In genomic region chr19:49766007-49766937, GRCh38 we compare ENCODE assay signal across 8 cellular contexts. TPM values are rescaled to one million over a fixed set of nuclear protein-coding genes. Genes with fewer than 3 reads are reported as not detected.
A peak's percentile ranks its signal among the peaks of the same experiment; 100 is the strongest.
DNase-seq lines count a peak whose midpoint lies in the region; ATAC-seq and TF ChIP-seq lines count a peak whose summit lies in the region.

No MANE protein-coding gene starts in this region.

- peaks cover 11 to 16% of the 10 kb centered on the region in 2 donors for H3K4me1 ChIP-seq in naive thymus-derived CD4-positive, alpha-beta T cell (ENCODE audit: control insufficient read depth in 2 of 2, insufficient read depth in 2 of 2, low read length in 2 of 2)

- H3K9me3 Mint-ChIP-seq in activated T-helper 2 cell treated with anti-CD3 and anti-CD28 coated beads, Interferon-gamma antibody, Interleukin-2, Interleukin-4, amounts not matched to agents 10 μg/mL and 5 μg/mL and 100 μg/mL, durations not matched to agents 14 hours and 24 hours and 36 hours = no peaks in the 10 kb centered on the region
- H3K9me3 Mint-ChIP-seq in naive thymus-derived CD4-positive, alpha-beta T cell = peaks cover 0 to 2% (median 0%) of the 10 kb centered on the region in 11 donors
- H3K9me3 Mint-ChIP-seq in stimulated activated memory B cell treated with anti-CD40 and anti-IgM and Interleukin-4, amounts not matched to agents 10 μg/mL and 1 μg/mL and 100 μg/mL, for 72 hours = no peaks in the 10 kb centered on the region

- peak overlapping the region; percentile 91 for H3K4me3 Mint-ChIP-seq in activated T-helper 2 cell treated with anti-CD3 and anti-CD28 coated beads, Interferon-gamma antibody, Interleukin-2, Interleukin-4, amounts not matched to agents 10 μg/mL and 5 μg/mL and 100 μg/mL, durations not matched to agents 14 hours and 24 hours and 36 hours (ENCODE audit: low read depth)
- H3K4me3 Mint-ChIP-seq in naive thymus-derived CD4-positive, alpha-beta T cell = peak overlapping the region; percentile 89 to 98 (median 96)
- peak overlapping the region; percentile 88 for H3K4me3 Mint-ChIP-seq in stimulated activated memory B cell treated with anti-CD40 and anti-IgM and Interleukin-4, amounts not matched to agents 10 μg/mL and 1 μg/mL and 100 μg/mL, for 72 hours

- no peaks in the 10 kb centered on the region for H3K27me3 Mint-ChIP-seq in activated T-helper 2 cell treated with anti-CD3 and anti-CD28 coated beads, Interferon-gamma antibody, Interleukin-2, Interleukin-4, amounts not matched to agents 10 μg/mL and 5 μg/mL and 100 μg/mL, durations not matched to agents 14 hours and 24 hours and 36 hours (ENCODE audit: low read depth)
- H3K27me3 Mint-ChIP-seq in naive thymus-derived CD4-positive, alpha-beta T cell = no peaks in the 10 kb centered on the region
- H3K27me3 Mint-ChIP-seq in stimulated activated memory B cell treated with anti-CD40 and anti-IgM and Interleukin-4, amounts not matched to agents 10 μg/mL and 1 μg/mL and 100 μg/mL, for 72 hours = no peaks in the 10 kb centered on the region

- H3K36me3 Mint-ChIP-seq in activated T-helper 2 cell treated with anti-CD3 and anti-CD28 coated beads, Interferon-gamma antibody, Interleukin-2, Interleukin-4, amounts not matched to agents 10 μg/mL and 5 μg/mL and 100 μg/mL, durations not matched to agents 14 hours and 24 hours and 36 hours (ENCODE audit: low read depth) = peaks cover 6% of the 10 kb centered on the region
- peaks cover 0 to 7% (median 3%) of the 10 kb centered on the region in 5 donors for H3K36me3 Mint-ChIP-seq in naive thymus-derived CD4-positive, alpha-beta T cell
- peaks cover 11% of the 10 kb centered on the region for H3K36me3 Mint-ChIP-seq in stimulated activated memory B cell treated with anti-CD40 and anti-IgM and Interleukin-4, amounts not matched to agents 10 μg/mL and 1 μg/mL and 100 μg/mL, for 72 hours

- peak; percentile 92 for ATAC-seq in naive thymus-derived CD4-positive, alpha-beta T cell
- peak; percentile 96 for ATAC-seq in stimulated activated memory B cell treated with anti-CD40 and anti-IgM and Interleukin-4, amounts not matched to agents 10 μg/mL and 1 μg/mL and 100 μg/mL, for 72 hours

- peak overlapping the region; percentile 89 for H3K27ac Mint-ChIP-seq in activated T-helper 2 cell treated with anti-CD3 and anti-CD28 coated beads, Interferon-gamma antibody, Interleukin-2, Interleukin-4, amounts not matched to agents 10 μg/mL and 5 μg/mL and 100 μg/mL, durations not matched to agents 14 hours and 24 hours and 36 hours
- peak overlapping the region; percentile 84 to 98 (median 96) for H3K27ac Mint-ChIP-seq in naive thymus-derived CD4-positive, alpha-beta T cell
- H3K27ac Mint-ChIP-seq in stimulated activated memory B cell treated with anti-CD40 and anti-IgM and Interleukin-4, amounts not matched to agents 10 μg/mL and 1 μg/mL and 100 μg/mL, for 72 hours = peak overlapping the region; percentile 87

- H3K36me3 ChIP-seq in naive thymus-derived CD4-positive, alpha-beta T cell (ENCODE audit: control insufficient read depth in 2 of 3, insufficient read depth in 3 of 3, low read length in 3 of 3) = peaks cover 0 to 7% (median 0%) of the 10 kb centered on the region in 3 experiments

- DNase-seq in EL (peak; percentile 100), H4 (ENCODE audit: low spot score) (peak; percentile 100), LNCaP clone FGC (ENCODE audit: low read depth) (peak; percentile 100), RPMI8226 (peak; percentile 99), fibroblast of mammary gland (ENCODE audit: low read depth) (peak; percentile 100)
- peak; percentile 99 for DNase-seq in activated T-helper 2 cell treated with anti-CD3 and anti-CD28 coated beads, Interferon-gamma antibody, Interleukin-2, Interleukin-4, amounts not matched to agents 10 μg/mL and 5 μg/mL and 100 μg/mL, durations not matched to agents 14 hours and 24 hours and 36 hours (ENCODE audit: low spot score)
- DNase-seq in naive thymus-derived CD4-positive, alpha-beta T cell = peak; percentile 86 to 100 (median 99)

- H3K4me3 ChIP-seq in LNCaP clone FGC (ENCODE audit: low read depth, low read length) (peak overlapping the region; percentile 50), fibroblast of mammary gland (ENCODE audit: control insufficient read depth, low read depth, low read length) (peak overlapping the region; percentile 40)
- peak overlapping the region; percentile 79 for H3K4me3 ChIP-seq in naive thymus-derived CD4-positive, alpha-beta T cell (ENCODE audit: low read length)

- POLR2A ChIA-PET in naive thymus-derived CD4-positive, alpha-beta T cell (lab: Charles Lee) = interaction anchor here (0.6 to 3.5 kb wide), 10 partner anchors 10 to 254 kb away, joined by 3 to 23 read pairs (median 5); partner anchors contain the start of genes AKT1S1, FUZ, RRAS and SCAF1

- peak overlapping the region; percentile 80 for H3K27ac ChIP-seq in naive thymus-derived CD4-positive, alpha-beta T cell (ENCODE audit: low read depth, low read length)

- H3K4me1 Mint-ChIP-seq in activated T-helper 2 cell treated with anti-CD3 and anti-CD28 coated beads, Interferon-gamma antibody, Interleukin-2, Interleukin-4, amounts not matched to agents 10 μg/mL and 5 μg/mL and 100 μg/mL, durations not matched to agents 14 hours and 24 hours and 36 hours (ENCODE audit: low read depth) = peaks cover 18% of the 10 kb centered on the region
- H3K4me1 Mint-ChIP-seq in naive thymus-derived CD4-positive, alpha-beta T cell = peaks cover 15 to 43% (median 36%) of the 10 kb centered on the region in 7 donors
- H3K4me1 Mint-ChIP-seq in stimulated activated memory B cell treated with anti-CD40 and anti-IgM and Interleukin-4, amounts not matched to agents 10 μg/mL and 1 μg/mL and 100 μg/mL, for 72 hours = peaks cover 31% of the 10 kb centered on the region

- TF ChIP-seq CTCF in LNCaP clone FGC (IDR thresholded peaks at IDR 0.05; ENCODE audit: control insufficient read depth, extremely low read depth, insufficient read depth) (no peak), fibroblast of mammary gland (conservative IDR thresholded peaks at IDR 0.05; ENCODE audit: control insufficient read depth, insufficient read depth, low read depth, low read length) (no peak)

- H3K27me3 ChIP-seq in naive thymus-derived CD4-positive, alpha-beta T cell (ENCODE audit: control insufficient read depth in 2 of 2, insufficient read depth in 2 of 2, low read length in 2 of 2) = no peaks in the 10 kb centered on the region

- intact Hi-C loops in activated T-helper 2 cell treated with anti-CD3 and anti-CD28 coated beads, Interferon-gamma antibody, Interleukin-2, Interleukin-4, amounts not matched to agents 10 μg/mL and 5 μg/mL and 100 μg/mL, durations not matched to agents 14 hours and 24 hours and 36 hours (cut with micrococcal nuclease) = loop anchor here (1.0 to 2.0 kb wide), 5 partner anchors 47 to 126 kb away; partner anchors contain the start of genes AKT1S1, FUZ, PNKP and PRMT1
- intact Hi-C loops in naive thymus-derived CD4-positive, alpha-beta T cell (cut with micrococcal nuclease) = loop anchor here (1.0 to 5.0 kb wide), 27 partner anchors 42 to 1434 kb away; partner anchors contain the start of genes AKT1S1 (in 2 of the 2), ATF5 (in 2 of the 2), CPT1C (in 2 of the 2) and FUZ (in 2 of the 2)

- H3K9me3 ChIP-seq in naive thymus-derived CD4-positive, alpha-beta T cell (ENCODE audit: control insufficient read depth in 2 of 3, low read length in 3 of 3) = no peaks in the 10 kb centered on the region

- CTCF ChIA-PET in naive thymus-derived CD4-positive, alpha-beta T cell (lab: Charles Lee) = interaction anchor here (0.5 kb wide), 1 partner anchor 471 kb away, joined by 4 read pairs; no protein-coding TSS in a partner anchor

RNA-seq across cellular contexts. Expression of gene AP2A1, which starts 0.5 kb away (rescaled TPM):
- 55.5 and 61.1 TPM in 2 replicates for total RNA-seq in H4 (2014; rRNA removed; shearing (Covaris generic))
- total RNA-seq in activated T-helper 2 cell treated with anti-CD3 and anti-CD28 coated beads, Interferon-gamma antibody, Interleukin-2, Interleukin-4, amounts not matched to agents 10 μg/mL and 5 μg/mL and 100 μg/mL, durations not matched to agents 14 hours and 24 hours and 36 hours = 61.9 and 65.4 TPM in 2 replicates
- 10 to 100 TPM; 38.2 to 83.3 (median 56.7) TPM for total RNA-seq in naive thymus-derived CD4-positive, alpha-beta T cell
- polyA plus RNA-seq in naive thymus-derived CD4-positive, alpha-beta T cell = 1 to 10 TPM; 3.8 to 8.3 TPM

RNA-seq across cellular contexts. Expression of gene TSKS, which starts 3.2 kb away (rescaled TPM):
- total RNA-seq in H4 (2014; rRNA removed; shearing (Covaris generic)) = not detected in 2 replicates
- 2.0 and 2.3 TPM in 2 replicates for total RNA-seq in activated T-helper 2 cell treated with anti-CD3 and anti-CD28 coated beads, Interferon-gamma antibody, Interleukin-2, Interleukin-4, amounts not matched to agents 10 μg/mL and 5 μg/mL and 100 μg/mL, durations not matched to agents 14 hours and 24 hours and 36 hours
- total RNA-seq in naive thymus-derived CD4-positive, alpha-beta T cell = 1 to 10 TPM; 1.4 to 3.6 (median 2.8) TPM
- polyA plus RNA-seq in naive thymus-derived CD4-positive, alpha-beta T cell = 1 to 10 TPM in 1 of 2 donors, under 1 TPM in 1; 0.51 to 1.1 TPM

RNA-seq across cellular contexts. Expression of gene FUZ, which starts 46.8 kb away (rescaled TPM):
- total RNA-seq in H4 (2014; rRNA removed; shearing (Covaris generic)) = 26.2 and 31.7 TPM in 2 replicates
- 13.0 and 13.6 TPM in 2 replicates for total RNA-seq in activated T-helper 2 cell treated with anti-CD3 and anti-CD28 coated beads, Interferon-gamma antibody, Interleukin-2, Interleukin-4, amounts not matched to agents 10 μg/mL and 5 μg/mL and 100 μg/mL, durations not matched to agents 14 hours and 24 hours and 36 hours
- 10 to 100 TPM; 16.0 to 28.4 (median 26.8) TPM for total RNA-seq in naive thymus-derived CD4-positive, alpha-beta T cell
- polyA plus RNA-seq in naive thymus-derived CD4-positive, alpha-beta T cell = 1 to 10 TPM; 3.8 to 6.3 TPM

RNA-seq across cellular contexts. Expression of gene MED25, which starts 51.8 kb away (rescaled TPM):
- total RNA-seq in H4 (2014; rRNA removed; shearing (Covaris generic)) = 16.1 TPM in 2 replicates
- total RNA-seq in activated T-helper 2 cell treated with anti-CD3 and anti-CD28 coated beads, Interferon-gamma antibody, Interleukin-2, Interleukin-4, amounts not matched to agents 10 μg/mL and 5 μg/mL and 100 μg/mL, durations not matched to agents 14 hours and 24 hours and 36 hours = 44.0 and 49.6 TPM in 2 replicates
- 10 to 100 TPM; 36.8 to 75.2 (median 55.4) TPM for total RNA-seq in naive thymus-derived CD4-positive, alpha-beta T cell
- polyA plus RNA-seq in naive thymus-derived CD4-positive, alpha-beta T cell = 10 to 100 TPM; 10.8 to 16.7 TPM

Comparison
In these comparisons a context has a peak if more than half of its experiments do, and no peak if none do; other contexts are left out.
1. Peak in every context shown above with its lines: DNase-seq, ATAC-seq, H3K4me3 ChIP-seq and H3K27ac ChIP-seq.